In genomic region chr10:24820616-24821015, GRCh38 we compare ENCODE assay signal across 15 cellular contexts.
DNase-seq lines count a peak whose midpoint lies in the region; ATAC-seq, FAIRE-seq and TF ChIP-seq lines count a peak whose summit lies in the region.
"Had no signal": no experiment of that assay in that cellular context is flagged by ENCODE, and none has a peak within 500 bp of the region (broad histone marks: within the 10 kb centered on the region; RNA-seq: fewer than 3 reads in every experiment).

No MANE protein-coding gene starts in this region.

- dilution Hi-C loops in keratinocyte (cut with MboI; ENCODE audit: extremely low pct_ligation_motif_present, low sequenced_read_pairs) = no loop called here

- H3K9me1 ChIP-seq in keratinocyte (ENCODE audit: control insufficient read depth, extremely low read depth, insufficient read depth, low read length) = no peaks in the 10 kb centered on the region

- peak overlapping the region; percentile 50 to 77 for H3K27ac ChIP-seq in A549
- peak overlapping the region in 3 of 5 donors; percentile 15 to 58 (median 50) for H3K27ac ChIP-seq in adrenal gland
- peak overlapping the region; percentile 90 for H3K27ac ChIP-seq in keratinocyte (ENCODE audit: control insufficient read depth, insufficient read depth, low read length)
- no peak overlapping the region for H3K27ac ChIP-seq in gastrocnemius medialis
- H3K27ac ChIP-seq: ovary, upper lobe of left lung had no signal

- no peaks in the 10 kb centered on the region for H3K79me2 ChIP-seq in keratinocyte (ENCODE audit: control insufficient read depth, insufficient read depth, low read length)

- H3K9me3 ChIP-seq in A549 (no peaks in the 10 kb centered on the region), adrenal gland (replicated peaks in 1 of 3) (no peaks in the 10 kb centered on the region), keratinocyte (ENCODE audit: control insufficient read depth, low read depth, low read length) (no peaks in the 10 kb centered on the region), gastrocnemius medialis (no peaks in the 10 kb centered on the region)
- H3K9me3 ChIP-seq: Caco-2, ovary, upper lobe of left lung had no signal

- 35% methylated on average over 3 of the region's 3 CpGs for WGBS in A549 (ENCODE audit: missing lambda C conversion rate)
- WGBS in adrenal gland, 4 donors = 34 to 52% (median 43%) methylated on average over 2 to 3 of the region's 3 CpGs

- intact Hi-C loops in adrenal gland (cut with DNase I) = no loop called here
- intact Hi-C loops in activated CD4-positive, alpha-beta T cell treated with anti-CD3 and anti-CD28 coated beads, Interleukin-2, amount 10 ng/mL, durations not matched to agents 24 days and 14 days (cut with micrococcal nuclease) = loop anchor here (5.0 kb wide), 5 partner anchors 67 to 358 kb away; partner anchors contain the start of genes ENKUR and THNSL1
- intact Hi-C loops in gastrocnemius medialis (cut with DNase I; ENCODE audit: low total_unique reads) = no loop called here

- TF ChIP-seq CTCF in A549 (IDR thresholded peaks at IDR 0.05) = no peak
- no peak for TF ChIP-seq CTCF in adrenal gland (IDR thresholded peaks at IDR 0.05)
- no peak for TF ChIP-seq CTCF in keratinocyte (optimal IDR thresholded peaks at IDR 0.05 in 1 of 3, IDR thresholded peaks at IDR 0.05 in 1 of 3, conservative IDR thresholded peaks at IDR 0.05 in 1 of 3; ENCODE audit: extremely low read depth in 1 of 3, insufficient read depth in 2 of 3, low read length in 3 of 3)
- no peak for TF ChIP-seq CTCF in glutamatergic neuron (IDR thresholded peaks at IDR 0.05; ENCODE audit: partially characterized antibody, unreplicated experiment)
- no peak for TF ChIP-seq CTCF in gastrocnemius medialis (IDR thresholded peaks at IDR 0.05 in 4 of 5, conservative IDR thresholded peaks at IDR 0.05 in 1 of 5)

- H2AFZ ChIP-seq in keratinocyte (ENCODE audit: control insufficient read depth, low read length) = peak overlapping the region; percentile 48

- H3K9ac ChIP-seq in keratinocyte (ENCODE audit: control insufficient read depth, extremely low read depth, insufficient read depth, low read length) = peak overlapping the region; percentile 34

- H4K20me1 ChIP-seq in keratinocyte (ENCODE audit: control insufficient read depth, extremely low read depth, insufficient read depth, low read length) = no peaks in the 10 kb centered on the region

- no peak for TF ChIP-seq EP300 in A549 (IDR thresholded peaks at IDR 0.05)

- H3K4me1 Mint-ChIP-seq in glutamatergic neuron (ENCODE audit: low read depth, unreplicated experiment) = no peaks in the 10 kb centered on the region
- peaks cover 28% of the 10 kb centered on the region for H3K4me1 Mint-ChIP-seq in activated CD4-positive, alpha-beta T cell treated with anti-CD3 and anti-CD28 coated beads, Interleukin-2, amount 10 ng/mL, durations not matched to agents 24 days and 14 days

- H3K4me3 Mint-ChIP-seq in glutamatergic neuron (ENCODE audit: unreplicated experiment) = no peak overlapping the region
- H3K4me3 Mint-ChIP-seq in activated CD4-positive, alpha-beta T cell treated with anti-CD3 and anti-CD28 coated beads, Interleukin-2, amount 10 ng/mL, durations not matched to agents 24 days and 14 days = no peak overlapping the region

- CTCF ChIA-PET in A549 (lab: Yijun Ruan, JAX) = interaction anchor here (1.0 to 1.9 kb wide), 3 partner anchors 9 to 178 kb away, joined by 3 to 6 read pairs (median 4); no protein-coding TSS in a partner anchor

- H3K27me3 Mint-ChIP-seq in glutamatergic neuron (ENCODE audit: unreplicated experiment) = no peaks in the 10 kb centered on the region
- H3K27me3 Mint-ChIP-seq in activated CD4-positive, alpha-beta T cell treated with anti-CD3 and anti-CD28 coated beads, Interleukin-2, amount 10 ng/mL, durations not matched to agents 24 days and 14 days = no peaks in the 10 kb centered on the region

- H3K9me3 Mint-ChIP-seq in glutamatergic neuron (ENCODE audit: unreplicated experiment) = peaks cover 2% of the 10 kb centered on the region
- no peaks in the 10 kb centered on the region for H3K9me3 Mint-ChIP-seq in activated CD4-positive, alpha-beta T cell treated with anti-CD3 and anti-CD28 coated beads, Interleukin-2, amount 10 ng/mL, durations not matched to agents 24 days and 14 days

- ATAC-seq in A549 (peak; percentile 7 to 31; a peak in 3 of 6 replicates), gastrocnemius medialis (no peak)

- H3K27me3 ChIP-seq in adrenal gland (no peaks in the 10 kb centered on the region), keratinocyte (ENCODE audit: control insufficient read depth, extremely low read depth, insufficient read depth, low read length) (no peaks in the 10 kb centered on the region), gastrocnemius medialis (no peaks in the 10 kb centered on the region)
- H3K27me3 ChIP-seq: ovary, upper lobe of left lung had no signal

- H3K36me3 Mint-ChIP-seq in glutamatergic neuron (ENCODE audit: unreplicated experiment) = no peaks in the 10 kb centered on the region
- H3K36me3 Mint-ChIP-seq in activated CD4-positive, alpha-beta T cell treated with anti-CD3 and anti-CD28 coated beads, Interleukin-2, amount 10 ng/mL, durations not matched to agents 24 days and 14 days (ENCODE audit: low read depth) = no peaks in the 10 kb centered on the region

- DNase-seq in A549 (ENCODE audit: low read depth in 1 of 2, low spot score in 1 of 2) (no peak), HK-2 (ENCODE audit: unreplicated experiment) (peak; percentile 10), adrenal gland (peak; percentile 74 to 92 (median 88)), keratinocyte (ENCODE audit: low read depth, low spot score) (peak; percentile 98), glutamatergic neuron (no peak), gastrocnemius medialis (no peak)
- no peak for DNase-seq in stimulated activated CD4-positive, alpha-beta T cell treated with anti-CD3 and anti-CD28 coated beads, Interleukin-1b, Interleukin-23, amount 100 ng/mL, for 48 hours
- DNase-seq in activated CD4-positive, alpha-beta T cell treated with anti-CD3 and anti-CD28 coated beads, Interleukin-2, amount 10 ng/mL, durations not matched to agents 24 days and 14 days = no peak
- DNase-seq: activated CD4-positive, CD25-positive, alpha-beta regulatory T cell treated with anti-CD3 and anti-CD28 coated beads, Interleukin-2, amount 50 U/mL, for 72 hours; activated naive CD4-positive, alpha-beta T cell treated with anti-CD3 and anti-CD28 coated beads, Interleukin-2, amount 50 U/mL, for 16 hours; Caco-2; effector CD8-positive, alpha-beta T cell; ovary; SHP77 had no signal

- H3K4me3 ChIP-seq in A549 (no peak overlapping the region), adrenal gland (no peak overlapping the region), keratinocyte (ENCODE audit: control insufficient read depth in 2 of 3, extremely low read depth in 1 of 3, insufficient read depth in 2 of 3, low read depth in 1 of 3, low read length in 3 of 3) (peak overlapping the region in 1 of 3 experiments; percentile 9), gastrocnemius medialis (no peak overlapping the region)
- H3K4me3 ChIP-seq: ovary, upper lobe of left lung had no signal

- H3K4me2 ChIP-seq in A549 (peak overlapping the region; percentile 5; the same call in 2 of the 3 replicates), keratinocyte (ENCODE audit: control insufficient read depth, extremely low read depth, insufficient read depth, low read depth, low read length) (peak overlapping the region; percentile 66)

- peaks cover 45% of the 10 kb centered on the region for H3K4me1 ChIP-seq in A549
- H3K4me1 ChIP-seq in adrenal gland (replicated peaks in 1 of 2) = peaks cover 18 to 21% of the 10 kb centered on the region in 2 donors
- peaks cover 53% of the 10 kb centered on the region for H3K4me1 ChIP-seq in keratinocyte (ENCODE audit: control insufficient read depth, extremely low read depth, insufficient read depth, low read length)
- no peaks in the 10 kb centered on the region for H3K4me1 ChIP-seq in gastrocnemius medialis
- H3K4me1 ChIP-seq: upper lobe of left lung had no signal

- no peak for FAIRE-seq in A549 (lab: Jason Lieb, UNC)
- peak; percentile 99 for FAIRE-seq in keratinocyte (lab: Jason Lieb, UNC)

- H3K36me3 ChIP-seq in adrenal gland (replicated peaks in 1 of 2) = no peaks in the 10 kb centered on the region
- H3K36me3 ChIP-seq in keratinocyte (ENCODE audit: control insufficient read depth in 2 of 2, extremely low read depth in 1 of 2, insufficient read depth in 2 of 2, low read length in 2 of 2) = no peaks in the 10 kb centered on the region
- no peaks in the 10 kb centered on the region for H3K36me3 ChIP-seq in gastrocnemius medialis
- H3K36me3 ChIP-seq: ovary, upper lobe of left lung had no signal

- no peak for TF ChIP-seq RAD21 in A549 (conservative IDR thresholded peaks at IDR 0.05 in 1 of 2, IDR thresholded peaks at IDR 0.05 in 1 of 2)

- no peak for TF ChIP-seq POLR2A in A549 (IDR thresholded peaks at IDR 0.05; ENCODE audit: low read length)
- no peak for TF ChIP-seq POLR2A in adrenal gland (IDR thresholded peaks at IDR 0.05)
- TF ChIP-seq POLR2A in gastrocnemius medialis (IDR thresholded peaks at IDR 0.05) = no peak

- in situ Hi-C loops in gastrocnemius medialis (cut with MboI; ENCODE audit: low sequenced_read_pairs in 4 of 4) = no loop called here

- POLR2A ChIA-PET in A549 (lab: Yijun Ruan, JAX) = interaction anchor here (1.1 kb wide), 1 partner anchor 96 kb away, joined by 6 read pairs; the partner anchor contains the start of gene ARHGAP21

- H3K27ac Mint-ChIP-seq in glutamatergic neuron (ENCODE audit: unreplicated experiment) = no peak overlapping the region
- no peak overlapping the region for H3K27ac Mint-ChIP-seq in activated CD4-positive, alpha-beta T cell treated with anti-CD3 and anti-CD28 coated beads, Interleukin-2, amount 10 ng/mL, durations not matched to agents 24 days and 14 days

TF ChIP-seq in A549, 52 proteins besides CTCF, POLR2A, EP300 and RAD21:
- TF ChIP-seq KDM1A (IDR thresholded peaks at IDR 0.05; ENCODE audit: low read depth) = no peak
TF ChIP-seq in A549: peak in this region for 0.

Comparison
In these comparisons a context has a peak if more than half of its experiments do, and no peak if none do; other contexts are left out.
1. ATAC-seq: peak in A549 (2 of 2); none in gastrocnemius medialis (0 of 2).
2. DNase-seq: peak in HK-2 (single experiment), adrenal gland (7 of 7) and keratinocyte (single experiment); none in A549 (0 of 2), glutamatergic neuron (single experiment), stimulated activated CD4-positive, alpha-beta T cell treated with anti-CD3 and anti-CD28 coated beads, Interleukin-1b, Interleukin-23, amount 100 ng/mL, for 48 hours (single experiment), activated CD4-positive, alpha-beta T cell treated with anti-CD3 and anti-CD28 coated beads, Interleukin-2, amount 10 ng/mL, durations not matched to agents 24 days and 14 days (single experiment) and gastrocnemius medialis (0 of 2).
3. H3K27ac ChIP-seq: peak in A549 (2 of 2), adrenal gland (3 of 5) and keratinocyte (single experiment); none in gastrocnemius medialis (0 of 4).